ENCODE assay signal across 1 cellular context in the genomic region with DNA sequence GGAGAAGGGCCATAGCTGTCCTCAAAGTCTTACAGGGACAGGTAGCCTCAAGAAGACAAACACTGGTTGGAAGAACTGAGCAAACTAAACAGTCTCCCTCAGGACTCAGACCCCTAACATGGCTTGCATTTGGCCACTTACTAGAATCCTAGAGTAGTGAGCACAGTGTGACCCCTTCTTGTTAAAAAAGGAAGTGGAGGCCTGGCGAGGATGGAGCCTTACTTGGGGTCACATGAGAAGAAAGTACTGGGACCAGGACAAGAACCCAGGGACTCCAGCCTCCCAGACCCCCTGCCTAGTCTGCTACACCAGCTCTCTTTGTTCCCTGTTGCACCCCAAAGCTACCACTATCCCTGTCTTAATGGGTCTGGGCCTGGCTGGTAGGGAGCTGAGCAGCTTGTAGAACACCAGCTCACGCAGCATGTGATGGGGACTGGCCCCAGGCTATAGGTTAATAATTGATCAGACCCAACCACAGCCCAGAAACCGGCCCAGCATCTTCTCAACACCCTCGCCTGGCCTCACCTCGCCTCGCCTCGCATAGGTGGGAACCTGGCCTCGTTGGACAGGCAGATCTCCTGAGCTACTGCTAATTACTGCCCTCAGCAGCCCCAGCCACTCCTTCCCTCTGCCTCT.
A peak's percentile ranks its signal among the peaks of the same experiment; 100 is the strongest.
TF ChIP-seq lines count a peak whose summit lies in the region.

No MANE protein-coding gene starts in this region.

TF ChIP-seq in HepG2, 621 proteins besides CTCF, POLR2A, EP300 and RAD21 (continues in another document):
- TF ChIP-seq SNAI1 (CRISPR knock-in tag; IDR thresholded peaks at IDR 0.05; ENCODE audit: borderline replicate concordance) (no peak), ZNF781 (CRISPR knock-in tag; IDR thresholded peaks at IDR 0.05; ENCODE audit: borderline replicate concordance, not compliant biosample characterization) (peak; percentile 57), ZFX (CRISPR knock-in tag; IDR thresholded peaks at IDR 0.05; ENCODE audit: low read depth) (peak; percentile 77), GMEB2 (CRISPR knock-in tag; IDR thresholded peaks at IDR 0.05; ENCODE audit: low read depth) (no peak), SSRP1 (CRISPR knock-in tag; IDR thresholded peaks at IDR 0.05) (no peak), MEIS2 (CRISPR knock-in tag; IDR thresholded peaks at IDR 0.05) (no peak), SOX6 (IDR thresholded peaks at IDR 0.05) (no peak), SOX6 (CRISPR knock-in tag; IDR thresholded peaks at IDR 0.05) (0 out of 2 replicates have a peak, but pooled peaks have one; percentile 17), DR1 (CRISPR knock-in tag; IDR thresholded peaks at IDR 0.05) (no peak), ZNF451 (CRISPR knock-in tag; IDR thresholded peaks at IDR 0.05) (0 out of 2 replicates have a peak, but pooled peaks have one; percentile 51), ZFP36L1 (CRISPR knock-in tag; IDR thresholded peaks at IDR 0.05) (no peak), ATF7 (IDR thresholded peaks at IDR 0.05) (no peak), ATF7 (CRISPR knock-in tag; IDR thresholded peaks at IDR 0.05) (no peak), NFE2L1 (CRISPR knock-in tag; IDR thresholded peaks at IDR 0.05; ENCODE audit: borderline replicate concordance) (no peak), AGO1 (IDR thresholded peaks at IDR 0.05; ENCODE audit: low read depth, low read length, poor library complexity, severe bottlenecking) (no peak), MAZ (IDR thresholded peaks at IDR 0.05; ENCODE audit: borderline replicate concordance, low read depth, low read length) (no peak), MAZ (CRISPR knock-in tag; IDR thresholded peaks at IDR 0.05; ENCODE audit: low read depth) (peak; percentile 58; the same call in 1 of the 2 replicates), BRCA1 (CRISPR knock-in tag; IDR thresholded peaks at IDR 0.05) (no peak), SAP130 (CRISPR knock-in tag; IDR thresholded peaks at IDR 0.05; ENCODE audit: low read depth) (peak; percentile 24; the same call in 1 of the 2 replicates), TBX2 (CRISPR knock-in tag; IDR thresholded peaks at IDR 0.05; ENCODE audit: borderline replicate concordance) (no peak; the same call in 1 of the 2 replicates), NBN (conservative IDR thresholded peaks at IDR 0.05) (no peak), ZFYVE20 (CRISPR knock-in tag; IDR thresholded peaks at IDR 0.05; ENCODE audit: borderline replicate concordance, low read depth) (no peak), EEA1 (CRISPR knock-in tag; IDR thresholded peaks at IDR 0.05; ENCODE audit: borderline replicate concordance) (no peak), ZNF607 (CRISPR knock-in tag; IDR thresholded peaks at IDR 0.05; ENCODE audit: borderline replicate concordance) (no peak), CCAR2 (optimal IDR thresholded peaks at IDR 0.05; ENCODE audit: low read depth, low read length) (no peak), ETV6 (CRISPR knock-in tag; conservative IDR thresholded peaks at IDR 0.05) (no peak), ZBTB37 (CRISPR knock-in tag; IDR thresholded peaks at IDR 0.05) (no peak), ZNF251 (CRISPR knock-in tag; IDR thresholded peaks at IDR 0.05) (no peak), XRCC5 (optimal IDR thresholded peaks at IDR 0.05; ENCODE audit: low read length) (peak; percentile 38), ZBTB7B (CRISPR knock-in tag; IDR thresholded peaks at IDR 0.05) (peak; percentile 40; the same call in 1 of the 2 replicates), MAFG (CRISPR knock-in tag; IDR thresholded peaks at IDR 0.05) (no peak), FOXO4 (CRISPR knock-in tag; conservative IDR thresholded peaks at IDR 0.05) (no peak), HNRNPLL (IDR thresholded peaks at IDR 0.05; ENCODE audit: low read depth, low read length, poor library complexity, severe bottlenecking) (no peak), GATA4 (IDR thresholded peaks at IDR 0.05; ENCODE audit: borderline replicate concordance, low read depth) (no peak), NFKB2 (CRISPR knock-in tag; IDR thresholded peaks at IDR 0.05; ENCODE audit: borderline replicate concordance) (no peak; the same call in 1 of the 2 replicates), HNRNPK (IDR thresholded peaks at IDR 0.05; ENCODE audit: low read depth, low read length, poor library complexity, severe bottlenecking) (no peak), CHCHD3 (CRISPR knock-in tag; IDR thresholded peaks at IDR 0.05) (no peak), HMG20B (CRISPR knock-in tag; conservative IDR thresholded peaks at IDR 0.05) (no peak), ZNF644 (CRISPR knock-in tag; IDR thresholded peaks at IDR 0.05; ENCODE audit: low read depth) (no peak), PLRG1 (conservative IDR thresholded peaks at IDR 0.05) (no peak), ZSCAN9 (CRISPR knock-in tag; IDR thresholded peaks at IDR 0.05; ENCODE audit: borderline replicate concordance) (no peak), DNMT3B (CRISPR knock-in tag; conservative IDR thresholded peaks at IDR 0.05) (no peak), HNF1B (CRISPR knock-in tag; IDR thresholded peaks at IDR 0.05) (peak; percentile 89), BCL3 (CRISPR knock-in tag; IDR thresholded peaks at IDR 0.05) (no peak), CEBPG (CRISPR knock-in tag; IDR thresholded peaks at IDR 0.05) (no peak)
- TF ChIP-seq, protein P1, sequence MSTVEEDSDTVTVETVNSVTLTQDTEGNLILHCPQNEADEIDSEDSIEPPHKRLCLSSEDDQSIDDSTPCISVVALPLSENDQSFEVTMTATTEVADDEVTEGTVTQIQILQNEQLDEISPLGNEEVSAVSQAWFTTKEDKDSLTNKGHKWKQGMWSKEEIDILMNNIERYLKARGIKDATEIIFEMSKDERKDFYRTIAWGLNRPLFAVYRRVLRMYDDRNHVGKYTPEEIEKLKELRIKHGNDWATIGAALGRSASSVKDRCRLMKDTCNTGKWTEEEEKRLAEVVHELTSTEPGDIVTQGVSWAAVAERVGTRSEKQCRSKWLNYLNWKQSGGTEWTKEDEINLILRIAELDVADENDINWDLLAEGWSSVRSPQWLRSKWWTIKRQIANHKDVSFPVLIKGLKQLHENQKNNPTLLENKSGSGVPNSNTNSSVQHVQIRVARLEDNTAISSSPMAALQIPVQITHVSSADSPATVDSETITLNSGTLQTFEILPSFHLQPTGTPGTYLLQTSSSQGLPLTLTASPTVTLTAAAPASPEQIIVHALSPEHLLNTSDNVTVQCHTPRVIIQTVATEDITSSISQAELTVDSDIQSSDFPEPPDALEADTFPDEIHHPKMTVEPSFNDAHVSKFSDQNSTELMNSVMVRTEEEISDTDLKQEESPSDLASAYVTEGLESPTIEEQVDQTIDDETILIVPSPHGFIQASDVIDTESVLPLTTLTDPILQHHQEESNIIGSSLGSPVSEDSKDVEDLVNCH (CRISPR knock-in tag; IDR thresholded peaks at IDR 0.05), result no peak
- TF ChIP-seq, protein P2, sequence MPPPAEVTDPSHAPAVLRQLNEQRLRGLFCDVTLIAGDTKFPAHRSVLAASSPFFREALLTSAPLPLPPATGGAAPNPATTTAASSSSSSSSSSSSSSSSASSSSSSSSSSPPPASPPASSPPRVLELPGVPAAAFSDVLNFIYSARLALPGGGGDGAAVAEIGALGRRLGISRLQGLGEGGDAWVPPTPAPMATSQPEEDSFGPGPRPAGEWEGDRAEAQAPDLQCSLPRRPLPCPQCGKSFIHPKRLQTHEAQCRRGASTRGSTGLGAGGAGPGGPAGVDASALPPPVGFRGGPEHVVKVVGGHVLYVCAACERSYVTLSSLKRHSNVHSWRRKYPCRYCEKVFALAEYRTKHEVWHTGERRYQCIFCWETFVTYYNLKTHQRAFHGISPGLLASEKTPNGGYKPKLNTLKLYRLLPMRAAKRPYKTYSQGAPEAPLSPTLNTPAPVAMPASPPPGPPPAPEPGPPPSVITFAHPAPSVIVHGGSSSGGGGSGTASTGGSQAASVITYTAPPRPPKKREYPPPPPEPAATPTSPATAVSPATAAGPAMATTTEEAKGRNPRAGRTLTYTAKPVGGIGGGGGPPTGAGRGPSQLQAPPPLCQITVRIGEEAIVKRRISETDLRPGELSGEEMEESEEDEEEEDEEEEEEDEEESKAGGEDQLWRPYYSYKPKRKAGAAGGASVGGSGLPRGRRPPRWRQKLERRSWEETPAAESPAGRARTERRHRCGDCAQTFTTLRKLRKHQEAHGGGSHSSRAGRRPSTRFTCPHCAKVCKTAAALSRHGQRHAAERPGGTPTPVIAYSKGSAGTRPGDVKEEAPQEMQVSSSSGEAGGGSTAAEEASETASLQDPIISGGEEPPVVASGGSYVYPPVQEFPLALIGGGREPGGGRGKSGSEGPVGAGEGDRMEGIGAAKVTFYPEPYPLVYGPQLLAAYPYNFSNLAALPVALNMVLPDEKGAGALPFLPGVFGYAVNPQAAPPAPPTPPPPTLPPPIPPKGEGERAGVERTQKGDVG (CRISPR knock-in tag; IDR thresholded peaks at IDR 0.05; ENCODE audit: borderline replicate concordance), result no peak
- TF ChIP-seq, protein P3, sequence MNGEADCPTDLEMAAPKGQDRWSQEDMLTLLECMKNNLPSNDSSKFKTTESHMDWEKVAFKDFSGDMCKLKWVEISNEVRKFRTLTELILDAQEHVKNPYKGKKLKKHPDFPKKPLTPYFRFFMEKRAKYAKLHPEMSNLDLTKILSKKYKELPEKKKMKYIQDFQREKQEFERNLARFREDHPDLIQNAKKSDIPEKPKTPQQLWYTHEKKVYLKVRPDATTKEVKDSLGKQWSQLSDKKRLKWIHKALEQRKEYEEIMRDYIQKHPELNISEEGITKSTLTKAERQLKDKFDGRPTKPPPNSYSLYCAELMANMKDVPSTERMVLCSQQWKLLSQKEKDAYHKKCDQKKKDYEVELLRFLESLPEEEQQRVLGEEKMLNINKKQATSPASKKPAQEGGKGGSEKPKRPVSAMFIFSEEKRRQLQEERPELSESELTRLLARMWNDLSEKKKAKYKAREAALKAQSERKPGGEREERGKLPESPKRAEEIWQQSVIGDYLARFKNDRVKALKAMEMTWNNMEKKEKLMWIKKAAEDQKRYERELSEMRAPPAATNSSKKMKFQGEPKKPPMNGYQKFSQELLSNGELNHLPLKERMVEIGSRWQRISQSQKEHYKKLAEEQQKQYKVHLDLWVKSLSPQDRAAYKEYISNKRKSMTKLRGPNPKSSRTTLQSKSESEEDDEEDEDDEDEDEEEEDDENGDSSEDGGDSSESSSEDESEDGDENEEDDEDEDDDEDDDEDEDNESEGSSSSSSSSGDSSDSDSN (CRISPR knock-in tag; IDR thresholded peaks at IDR 0.05), result 0 out of 2 replicates have a peak, but pooled peaks have one; percentile 1
- TF ChIP-seq, protein P4, sequence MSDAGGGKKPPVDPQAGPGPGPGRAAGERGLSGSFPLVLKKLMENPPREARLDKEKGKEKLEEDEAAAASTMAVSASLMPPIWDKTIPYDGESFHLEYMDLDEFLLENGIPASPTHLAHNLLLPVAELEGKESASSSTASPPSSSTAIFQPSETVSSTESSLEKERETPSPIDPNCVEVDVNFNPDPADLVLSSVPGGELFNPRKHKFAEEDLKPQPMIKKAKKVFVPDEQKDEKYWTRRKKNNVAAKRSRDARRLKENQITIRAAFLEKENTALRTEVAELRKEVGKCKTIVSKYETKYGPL (CRISPR knock-in tag; IDR thresholded peaks at IDR 0.05), result no peak
- TF ChIP-seq, protein P5, sequence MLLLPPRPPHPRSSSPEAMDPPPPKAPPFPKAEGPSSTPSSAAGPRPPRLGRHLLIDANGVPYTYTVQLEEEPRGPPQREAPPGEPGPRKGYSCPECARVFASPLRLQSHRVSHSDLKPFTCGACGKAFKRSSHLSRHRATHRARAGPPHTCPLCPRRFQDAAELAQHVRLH (CRISPR knock-in tag; IDR thresholded peaks at IDR 0.05; ENCODE audit: borderline replicate concordance, low read depth), result no peak
